18 cellular contexts compared by ENCODE assay signal in the genomic region with DNA sequence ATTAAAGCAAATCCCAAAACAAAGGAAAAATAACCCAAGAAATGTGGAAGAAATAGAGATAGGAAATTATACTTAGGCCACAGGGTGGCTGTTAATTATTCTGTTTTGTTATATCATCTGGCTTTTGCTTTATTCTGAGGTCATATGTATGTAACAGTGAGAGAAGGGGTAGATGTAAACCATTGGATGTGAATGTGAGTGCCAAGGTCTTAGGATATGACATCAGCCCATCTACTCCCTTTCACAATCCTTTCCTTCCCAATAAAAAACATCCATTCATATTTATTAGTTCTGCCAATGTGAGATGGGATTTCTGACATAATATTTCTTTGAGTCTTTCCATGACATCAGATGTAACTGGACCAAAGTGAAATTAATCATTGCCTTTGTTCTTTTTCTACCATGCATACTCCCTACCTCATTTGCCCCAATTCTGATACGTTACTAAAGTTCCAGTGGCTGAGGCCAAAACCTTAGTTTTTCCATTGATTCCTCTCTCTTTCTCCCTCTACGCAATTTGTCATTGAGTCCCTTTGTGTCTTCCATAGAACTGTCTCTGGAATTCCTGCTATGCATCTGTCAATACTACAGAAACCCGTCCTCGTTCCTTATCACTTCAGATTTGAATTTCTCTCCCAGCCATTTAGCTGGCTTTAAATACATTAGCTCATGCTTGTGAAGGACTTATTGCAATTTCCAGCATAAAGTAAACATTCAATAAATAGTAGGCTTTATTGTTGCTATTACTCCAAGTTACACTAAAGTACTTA.
"Had no signal": no experiment of that assay in that cellular context is flagged by ENCODE, and none has a peak within 500 bp of the region (broad histone marks: within the 10 kb centered on the region; RNA-seq: fewer than 3 reads in every experiment).

No MANE protein-coding gene starts in this region.

- H3K27ac ChIP-seq: brain microvascular endothelial cell, dorsolateral prefrontal cortex, gastrocnemius medialis, heart right ventricle, lower lobe of right lung, thyroid gland had no signal

- H3K4me3 ChIP-seq: dorsolateral prefrontal cortex, gastrocnemius medialis, heart right ventricle, lower lobe of right lung, thyroid gland had no signal

- H3K36me3 ChIP-seq: brain microvascular endothelial cell, gastrocnemius medialis, heart right ventricle, lower lobe of right lung, thyroid gland had no signal

- H3K27me3 ChIP-seq: brain microvascular endothelial cell, dorsolateral prefrontal cortex, gastrocnemius medialis, heart right ventricle, thyroid gland had no signal

- ATAC-seq: activated CD8-positive, alpha-beta T cell treated with anti-CD3 and anti-CD28 coated beads for 36 hours; esophagus mucosa; gastrocnemius medialis; heart right ventricle; left colon; stimulated activated naive B cell treated with anti-CD40 and anti-IgM and Interleukin-4, amounts not matched to agents 10 μg/mL and 1 μg/mL and 100 μg/mL, for 72 hours had no signal

- H3K27ac Mint-ChIP-seq: activated B cell treated with CpG ODN at 0.5 μM for 24 hours; activated CD8-positive, alpha-beta T cell treated with anti-CD3 and anti-CD28 coated beads for 36 hours; activated naive CD8-positive, alpha-beta T cell; stimulated activated naive B cell treated with anti-CD40 and anti-IgM and Interleukin-4, amounts not matched to agents 10 μg/mL and 1 μg/mL and 100 μg/mL, for 72 hours had no signal

- H3K4me1 ChIP-seq: gastrocnemius medialis, lower lobe of right lung had no signal

- DNase-seq: activated B cell treated with CpG ODN at 0.5 μM for 24 hours; activated CD4-positive, alpha-beta T cell treated with anti-CD3 and anti-CD28 coated beads for 48 hours; activated CD8-positive, alpha-beta T cell treated with anti-CD3 and anti-CD28 coated beads for 36 hours; activated gamma-delta T cell; activated T-cell treated with anti-CD3 and anti-CD28 coated beads, Interleukin-2, amount 50 U/mL, for 48 hours; brain microvascular endothelial cell; dorsolateral prefrontal cortex; gastrocnemius medialis; heart right ventricle; left colon; lower lobe of right lung; stimulated activated CD4-positive, alpha-beta T cell treated with anti-CD3 and anti-CD28 coated beads, Interleukin-15, amount 100 ng/mL, for 24 hours; stimulated activated CD4-positive, alpha-beta T cell treated with anti-CD3 and anti-CD28 coated beads, Interleukin-4, amount 100 ng/mL, for 1 hour; stimulated activated naive B cell treated with anti-CD40 and anti-IgM and Interleukin-4, amounts not matched to agents 10 μg/mL and 1 μg/mL and 100 μg/mL, for 72 hours; SW 1271; thyroid gland had no signal

- H3K4me1 Mint-ChIP-seq: activated B cell treated with CpG ODN at 0.5 μM for 24 hours; stimulated activated naive B cell treated with anti-CD40 and anti-IgM and Interleukin-4, amounts not matched to agents 10 μg/mL and 1 μg/mL and 100 μg/mL, for 72 hours had no signal

- H3K9me3 ChIP-seq: gastrocnemius medialis, heart right ventricle, lower lobe of right lung, thyroid gland had no signal

- H3K36me3 Mint-ChIP-seq: activated naive CD8-positive, alpha-beta T cell had no signal

- H3K4me3 Mint-ChIP-seq: activated B cell treated with CpG ODN at 0.5 μM for 24 hours; activated CD8-positive, alpha-beta T cell treated with anti-CD3 and anti-CD28 coated beads for 36 hours; activated naive CD8-positive, alpha-beta T cell; stimulated activated naive B cell treated with anti-CD40 and anti-IgM and Interleukin-4, amounts not matched to agents 10 μg/mL and 1 μg/mL and 100 μg/mL, for 72 hours had no signal

- H3K27me3 Mint-ChIP-seq: activated B cell treated with CpG ODN at 0.5 μM for 24 hours; activated CD8-positive, alpha-beta T cell treated with anti-CD3 and anti-CD28 coated beads for 36 hours; activated naive CD8-positive, alpha-beta T cell; stimulated activated naive B cell treated with anti-CD40 and anti-IgM and Interleukin-4, amounts not matched to agents 10 μg/mL and 1 μg/mL and 100 μg/mL, for 72 hours had no signal

- H3K9me3 Mint-ChIP-seq: activated B cell treated with CpG ODN at 0.5 μM for 24 hours; activated CD8-positive, alpha-beta T cell treated with anti-CD3 and anti-CD28 coated beads for 36 hours; stimulated activated naive B cell treated with anti-CD40 and anti-IgM and Interleukin-4, amounts not matched to agents 10 μg/mL and 1 μg/mL and 100 μg/mL, for 72 hours had no signal
